In the genomic region with DNA sequence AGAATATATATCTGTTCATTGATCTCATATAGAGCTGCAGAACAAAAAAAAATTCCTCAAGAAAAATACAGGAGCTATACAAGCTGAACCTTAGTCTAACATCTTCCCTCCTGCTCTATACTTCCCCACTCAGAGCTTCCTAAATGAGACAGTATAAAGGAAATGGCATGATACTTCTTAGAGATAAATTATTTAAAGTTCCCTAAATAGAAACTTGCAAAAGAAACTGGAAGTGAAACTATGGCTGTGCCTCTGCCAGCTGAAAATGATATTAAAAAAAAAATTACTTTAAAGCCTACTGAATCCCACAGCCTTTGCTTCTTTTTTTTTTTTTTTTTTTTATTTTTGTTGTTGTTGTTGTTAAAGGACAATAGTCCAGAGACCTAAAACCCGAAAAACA, we compare ENCODE assay signal across 12 cellular contexts. TPM values are rescaled to one million over a fixed set of nuclear protein-coding genes. Genes with fewer than 3 reads are reported as not detected.
DNase-seq lines count a peak whose midpoint lies in the region; ATAC-seq and TF ChIP-seq lines count a peak whose summit lies in the region.
"Had no signal": no experiment of that assay in that cellular context is flagged by ENCODE, and none has a peak within 500 bp of the region (broad histone marks: within the 10 kb centered on the region; RNA-seq: fewer than 3 reads in every experiment).

No MANE protein-coding gene starts in this region.

- H3K27ac ChIP-seq in CD4-positive, alpha-beta T cell (ENCODE audit: low read depth, low read length), result no peak overlapping the region

- no peak overlapping the region for H3K4me3 Mint-ChIP-seq in CD4-positive, alpha-beta T cell
- no peak overlapping the region for H3K4me3 Mint-ChIP-seq in activated naive CD8-positive, alpha-beta T cell treated with anti-CD3 and anti-CD28 coated beads for 36 hours
- peak overlapping the region; percentile 13 to 80 (median 60) for H3K4me3 Mint-ChIP-seq in naive B cell

- peaks cover 32% of the 10 kb centered on the region for H3K36me3 ChIP-seq in Loucy (ENCODE audit: insufficient read depth, low read length)

- no peak for TF ChIP-seq CTCF in CD4-positive, alpha-beta T cell (IDR thresholded peaks at IDR 0.05)
- TF ChIP-seq CTCF in Loucy (conservative IDR thresholded peaks at IDR 0.05; ENCODE audit: low read length), result no peak
- TF ChIP-seq CTCF in GM20000 (IDR thresholded peaks at IDR 0.05; ENCODE audit: extremely low read depth, missing control alignments), result no peak

- POLR2A ChIA-PET in CD4-positive, alpha-beta T cell (lab: Charles Lee), result interaction anchor here (0.9 to 1.9 kb wide), 6 partner anchors 10 to 157 kb away, joined by 3 to 6 read pairs (median 5); a partner anchor contains a TSS

- no peaks in the 10 kb centered on the region for H3K9me3 ChIP-seq in CD4-positive, alpha-beta T cell (ENCODE audit: control insufficient read depth, low read length)
- H3K9me3 ChIP-seq in Loucy (ENCODE audit: insufficient read depth, low read depth, low read length), result no peaks in the 10 kb centered on the region

- peaks cover 24% of the 10 kb centered on the region for H3K4me1 ChIP-seq in Loucy (ENCODE audit: insufficient read depth, low read length, poor library complexity, severe bottlenecking)

- H3F3A ChIP-seq in Loucy (ENCODE audit: low read depth), result no peaks in the 10 kb centered on the region

- H4K20me1 ChIP-seq in Loucy (ENCODE audit: insufficient read depth, low read length, poor library complexity, severe bottlenecking), result peaks cover 20% of the 10 kb centered on the region

- H3K27me3 ChIP-seq in CD4-positive, alpha-beta T cell (ENCODE audit: control insufficient read depth, insufficient read depth, low read length), result no peaks in the 10 kb centered on the region
- H3K27me3 ChIP-seq in Loucy (ENCODE audit: insufficient read depth, low read length, poor library complexity, severe bottlenecking), result no peaks in the 10 kb centered on the region

- intact Hi-C loops in CD4-positive, alpha-beta T cell (cut with DNase I, micrococcal nuclease), result no loop called here

- H3K4me2 ChIP-seq in Loucy (ENCODE audit: low read depth, low read length, poor library complexity, severe bottlenecking), result no peak overlapping the region

- H3K27ac Mint-ChIP-seq in CD4-positive, alpha-beta T cell, result peak overlapping the region; percentile 75
- peak overlapping the region; percentile 50 for H3K27ac Mint-ChIP-seq in activated naive CD8-positive, alpha-beta T cell treated with anti-CD3 and anti-CD28 coated beads for 36 hours
- H3K27ac Mint-ChIP-seq in naive B cell, result peak overlapping the region; percentile 68 to 95 (median 83)

- H3K9ac ChIP-seq in Loucy (ENCODE audit: low read depth, low read length, poor library complexity, severe bottlenecking), result peak overlapping the region; percentile 6

- no peaks in the 10 kb centered on the region for H3K9me3 Mint-ChIP-seq in CD4-positive, alpha-beta T cell
- no peaks in the 10 kb centered on the region for H3K9me3 Mint-ChIP-seq in activated naive CD8-positive, alpha-beta T cell treated with anti-CD3 and anti-CD28 coated beads for 36 hours
- no peaks in the 10 kb centered on the region for H3K9me3 Mint-ChIP-seq in naive B cell

- no peaks in the 10 kb centered on the region for H3K27me3 Mint-ChIP-seq in CD4-positive, alpha-beta T cell
- H3K27me3 Mint-ChIP-seq in activated naive CD8-positive, alpha-beta T cell treated with anti-CD3 and anti-CD28 coated beads for 36 hours, result no peaks in the 10 kb centered on the region
- H3K27me3 Mint-ChIP-seq in naive B cell, result no peaks in the 10 kb centered on the region

- CTCF ChIA-PET in CD4-positive, alpha-beta T cell (lab: Charles Lee), result interaction anchor here (0.6 to 1.7 kb wide), 5 partner anchors 8 to 159 kb away, joined by 3 to 7 read pairs (median 3); no protein-coding TSS in a partner anchor

- DNase-seq in CD4-positive, alpha-beta T cell, result no peak
- no peak for DNase-seq in activated naive CD8-positive, alpha-beta T cell treated with anti-CD3 and anti-CD28 coated beads for 36 hours
- DNase-seq in naive B cell, result peak; percentile 55
- DNase-seq in GM20000 (ENCODE audit: low spot score), result no peak
- no peak for DNase-seq in NCI-H1930 (lab: John Stamatoyannopoulos, UW)
- no peak for DNase-seq in NK-92 (lab: John Stamatoyannopoulos, UW; ENCODE audit: unreplicated experiment)
- DNase-seq: activated CD4-positive, alpha-beta T cell treated with anti-CD3 and anti-CD28 coated beads, Interleukin-2, amount 50 U/mL, for 48 hours; central memory CD4-positive, alpha-beta T cell; DMS79 treated with DMSO at 0.1 percent for 48 hours; glutamatergic neuron had no signal

- H2AFZ ChIP-seq in Loucy (ENCODE audit: low read length), result no peak overlapping the region

- peaks cover 46% of the 10 kb centered on the region for H3K4me1 Mint-ChIP-seq in CD4-positive, alpha-beta T cell (ENCODE audit: low read depth)
- peaks cover 38% of the 10 kb centered on the region for H3K4me1 Mint-ChIP-seq in activated naive CD8-positive, alpha-beta T cell treated with anti-CD3 and anti-CD28 coated beads for 36 hours
- H3K4me1 Mint-ChIP-seq in naive B cell, result peaks cover 32 to 58% (median 37%) of the 10 kb centered on the region in 3 donors

- H3K9me2 ChIP-seq in Loucy (replicated peaks; ENCODE audit: low read depth, low read length), result no peaks in the 10 kb centered on the region

- H3K4me3 ChIP-seq in Loucy (ENCODE audit: low read length, poor library complexity, severe bottlenecking), result no peak overlapping the region

- ATAC-seq in CD4-positive, alpha-beta T cell (ENCODE audit: poor library complexity), result no peak
- peak; percentile 86 to 91 for ATAC-seq in naive B cell (ENCODE audit: low read depth in 2 of 2)
- ATAC-seq in HG02840 (IDR thresholded peaks at IDR 0.05; ENCODE audit: low FRiP score, unreplicated experiment), result no peak

- H3K36me3 Mint-ChIP-seq in CD4-positive, alpha-beta T cell (ENCODE audit: low read depth), result peaks cover 49% of the 10 kb centered on the region
- peaks cover 31% of the 10 kb centered on the region for H3K36me3 Mint-ChIP-seq in activated naive CD8-positive, alpha-beta T cell treated with anti-CD3 and anti-CD28 coated beads for 36 hours
- H3K36me3 Mint-ChIP-seq in naive B cell, result peaks cover 15 to 16% of the 10 kb centered on the region in 2 donors

- H3K79me2 ChIP-seq in Loucy (ENCODE audit: insufficient read depth, low read length), result peaks cover 42% of the 10 kb centered on the region

RNA-seq across cellular contexts. Expression of a gene that starts 11.6 kb away (rescaled TPM):
- total RNA-seq in CD4-positive, alpha-beta T cell, result 10 to 100 TPM; 53.5 to 54.1 TPM
- 10 to 100 TPM; 50.1 to 50.9 TPM for total RNA-seq in activated naive CD8-positive, alpha-beta T cell treated with anti-CD3 and anti-CD28 coated beads for 36 hours
- polyA plus RNA-seq in naive B cell (ENCODE audit: low read depth in 6 of 6), result 10 to 100 TPM in 5 of 6 donors, 1 to 10 TPM in 1; 9.4 to 22.7 (median 16.1) TPM

RNA-seq across cellular contexts. Expression of a gene that starts 37.9 kb away (rescaled TPM):
- 100 to 1,000 TPM; 153 to 156 TPM for total RNA-seq in CD4-positive, alpha-beta T cell
- total RNA-seq in activated naive CD8-positive, alpha-beta T cell treated with anti-CD3 and anti-CD28 coated beads for 36 hours, result 100 to 1,000 TPM; 160 to 169 TPM
- polyA plus RNA-seq in naive B cell (ENCODE audit: low read depth in 6 of 6), result 100 to 1,000 TPM; 228 to 283 (median 252) TPM

Comparison
In these comparisons a context has a peak if more than half of its experiments do, and no peak if none do; other contexts are left out.
1. ATAC-seq: peak in naive B cell (2 of 2); none in CD4-positive, alpha-beta T cell (single experiment) and HG02840 (single experiment).
2. H3K4me3 Mint-ChIP-seq: peak in naive B cell (8 of 8); none in CD4-positive, alpha-beta T cell (single experiment) and activated naive CD8-positive, alpha-beta T cell treated with anti-CD3 and anti-CD28 coated beads for 36 hours (single experiment).
3. Peak in every context shown above with its lines, with median percentiles within 50 percentile points of each other: H3K27ac Mint-ChIP-seq.